In the genomic region with DNA sequence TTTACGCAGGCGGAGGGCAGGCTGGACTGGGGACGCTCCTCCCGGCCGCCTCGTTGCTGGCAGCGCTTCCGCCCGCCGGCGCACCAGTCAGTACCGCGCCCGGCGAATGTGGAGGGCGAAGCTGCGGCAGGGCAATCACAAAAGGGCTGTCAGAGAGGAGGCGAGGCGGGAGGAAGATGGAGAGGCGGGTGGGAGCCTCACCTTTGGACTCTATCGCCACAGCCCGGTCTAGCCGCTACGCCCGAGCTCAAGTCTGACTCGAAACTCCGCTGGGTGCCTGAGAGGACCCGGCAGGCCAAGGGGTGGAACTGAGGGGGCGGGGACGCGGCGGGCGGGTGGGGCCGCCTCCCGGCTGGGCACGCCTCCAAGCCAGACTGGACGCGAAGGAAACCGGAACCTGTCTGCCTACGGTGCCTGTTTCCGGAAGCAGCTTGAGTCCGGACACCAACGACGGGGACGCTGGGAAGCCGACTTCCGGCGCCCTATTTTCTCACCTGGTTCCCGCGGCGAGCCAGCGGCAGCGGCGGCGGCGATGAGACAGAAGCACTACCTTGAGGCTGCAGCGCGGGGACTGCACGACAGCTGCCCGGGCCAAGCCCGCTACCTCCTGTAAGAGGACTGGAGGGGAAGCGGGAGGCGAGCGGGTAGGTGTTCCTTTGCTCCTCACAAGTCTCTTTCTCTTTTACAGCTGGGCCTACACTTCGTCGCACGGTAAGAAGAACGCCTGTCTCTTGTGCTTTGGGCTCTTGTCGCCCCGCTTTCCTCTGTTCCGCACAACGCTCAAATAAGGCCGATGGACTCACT, we compare ENCODE assay signal across 8 cellular contexts.
DNase-seq lines count a peak whose midpoint lies in the region; ATAC-seq and TF ChIP-seq lines count a peak whose summit lies in the region.

A gene (plus strand): TSS at position 483 of the 804 bp plus-strand sequence.

- H3K27ac Mint-ChIP-seq in activated T-helper 2 cell treated with anti-CD3 and anti-CD28 coated beads, Interferon-gamma antibody, Interleukin-2, Interleukin-4, amounts not matched to agents 10 μg/mL and 5 μg/mL and 100 μg/mL, durations not matched to agents 14 hours and 24 hours and 36 hours: peak within 1 kb of the TSS; percentile 94
- H3K27ac Mint-ChIP-seq in natural killer cell treated with Interleukin-12 subunit alpha and Interleukin-12 subunit beta and Interleukin-15 and Interleukin-18, amount 100 ng/mL, for 72 hours: peak within 1 kb of the TSS; percentile 82 to 90

- H3K27me3 Mint-ChIP-seq in activated T-helper 2 cell treated with anti-CD3 and anti-CD28 coated beads, Interferon-gamma antibody, Interleukin-2, Interleukin-4, amounts not matched to agents 10 μg/mL and 5 μg/mL and 100 μg/mL, durations not matched to agents 14 hours and 24 hours and 36 hours (ENCODE audit: low read depth): no peaks in the 10 kb centered on the region
- no peaks in the 10 kb centered on the region for H3K27me3 Mint-ChIP-seq in natural killer cell treated with Interleukin-12 subunit alpha and Interleukin-12 subunit beta and Interleukin-15 and Interleukin-18, amount 100 ng/mL, for 72 hours

- peak within 1 kb of the TSS; percentile 99 for H3K4me3 ChIP-seq in fibroblast of pulmonary artery (replicated peaks; ENCODE audit: low read depth, low read length)

- H3K36me3 Mint-ChIP-seq in activated T-helper 2 cell treated with anti-CD3 and anti-CD28 coated beads, Interferon-gamma antibody, Interleukin-2, Interleukin-4, amounts not matched to agents 10 μg/mL and 5 μg/mL and 100 μg/mL, durations not matched to agents 14 hours and 24 hours and 36 hours (ENCODE audit: low read depth): peaks cover 33% of the 10 kb centered on the region
- H3K36me3 Mint-ChIP-seq in natural killer cell treated with Interleukin-12 subunit alpha and Interleukin-12 subunit beta and Interleukin-15 and Interleukin-18, amount 100 ng/mL, for 72 hours: peaks cover 21% of the 10 kb centered on the region

- no peak for TF ChIP-seq CTCF in fibroblast of pulmonary artery (IDR thresholded peaks at IDR 0.05; ENCODE audit: low read length, missing control alignments)

- no peaks in the 10 kb centered on the region for H3K9me3 Mint-ChIP-seq in activated T-helper 2 cell treated with anti-CD3 and anti-CD28 coated beads, Interferon-gamma antibody, Interleukin-2, Interleukin-4, amounts not matched to agents 10 μg/mL and 5 μg/mL and 100 μg/mL, durations not matched to agents 14 hours and 24 hours and 36 hours
- no peaks in the 10 kb centered on the region for H3K9me3 Mint-ChIP-seq in natural killer cell treated with Interleukin-12 subunit alpha and Interleukin-12 subunit beta and Interleukin-15 and Interleukin-18, amount 100 ng/mL, for 72 hours

- peak within 1 kb of the TSS; percentile 96 for H3K4me3 Mint-ChIP-seq in activated T-helper 2 cell treated with anti-CD3 and anti-CD28 coated beads, Interferon-gamma antibody, Interleukin-2, Interleukin-4, amounts not matched to agents 10 μg/mL and 5 μg/mL and 100 μg/mL, durations not matched to agents 14 hours and 24 hours and 36 hours (ENCODE audit: low read depth)
- peak within 1 kb of the TSS; percentile 90 for H3K4me3 Mint-ChIP-seq in natural killer cell treated with Interleukin-12 subunit alpha and Interleukin-12 subunit beta and Interleukin-15 and Interleukin-18, amount 100 ng/mL, for 72 hours

- peak; percentile 96 to 99 for ATAC-seq in natural killer cell treated with Interleukin-12 subunit alpha and Interleukin-12 subunit beta and Interleukin-15 and Interleukin-18, amount 100 ng/mL, for 72 hours

- intact Hi-C loops in activated T-helper 2 cell treated with anti-CD3 and anti-CD28 coated beads, Interferon-gamma antibody, Interleukin-2, Interleukin-4, amounts not matched to agents 10 μg/mL and 5 μg/mL and 100 μg/mL, durations not matched to agents 14 hours and 24 hours and 36 hours (cut with micrococcal nuclease): loop anchor here (1.0 to 5.0 kb wide), 10 partner anchors 95 to 995 kb away; a partner anchor contains a TSS

- H3K4me1 Mint-ChIP-seq in activated T-helper 2 cell treated with anti-CD3 and anti-CD28 coated beads, Interferon-gamma antibody, Interleukin-2, Interleukin-4, amounts not matched to agents 10 μg/mL and 5 μg/mL and 100 μg/mL, durations not matched to agents 14 hours and 24 hours and 36 hours (ENCODE audit: low read depth): peaks cover 39% of the 10 kb centered on the region
- peaks cover 32 to 43% of the 10 kb centered on the region in 2 donors for H3K4me1 Mint-ChIP-seq in natural killer cell treated with Interleukin-12 subunit alpha and Interleukin-12 subunit beta and Interleukin-15 and Interleukin-18, amount 100 ng/mL, for 72 hours (ENCODE audit: low read depth in 2 of 2)

- DNase-seq in EH (ENCODE audit: low read depth): peak; percentile 91
- peak; percentile 61 for DNase-seq in GOT3 (lab: John Stamatoyannopoulos, UW)
- peak; percentile 92 for DNase-seq in LHCN-M2 (ENCODE audit: low read depth)
- DNase-seq in RPMI7951 (ENCODE audit: low read depth): peak; percentile 90
- DNase-seq in activated T-helper 2 cell treated with anti-CD3 and anti-CD28 coated beads, Interferon-gamma antibody, Interleukin-2, Interleukin-4, amounts not matched to agents 10 μg/mL and 5 μg/mL and 100 μg/mL, durations not matched to agents 14 hours and 24 hours and 36 hours (ENCODE audit: low spot score): peak; percentile 90
- peak; percentile 98 for DNase-seq in fibroblast of pulmonary artery (ENCODE audit: low read depth)
- peak; percentile 93 for DNase-seq in natural killer cell treated with Interleukin-12 subunit alpha and Interleukin-12 subunit beta and Interleukin-15 and Interleukin-18, amount 100 ng/mL, for 72 hours (ENCODE audit: low spot score)
- DNase-seq in stimulated activated naive CD4-positive, alpha-beta T cell treated with Interleukin-2 at 50 U/mL for 16 hours (lab: John Stamatoyannopoulos, UW): peak; percentile 93

Comparison
In these comparisons a context has a peak if more than half of its experiments do, and no peak if none do; other contexts are left out.
1. Peak in every context shown above with its lines: DNase-seq, ATAC-seq and H3K4me3 ChIP-seq.